Comparison of ENCODE assay signal across 8 cellular contexts in genomic region chr12:106138279-106138645, GRCh38. TPM values are rescaled to one million over a fixed set of nuclear protein-coding genes. Genes with fewer than 3 reads are reported as not detected.
DNase-seq lines count a peak whose midpoint lies in the region; ATAC-seq and TF ChIP-seq lines count a peak whose summit lies in the region.

No MANE protein-coding gene starts in this region.

- peak overlapping the region; percentile 97 for H3K4me3 Mint-ChIP-seq in HFFc6

- intact Hi-C loops in mammary epithelial cell (cut with micrococcal nuclease) (loop anchor here (2.0 to 5.0 kb wide), 4 partner anchors 87 to 361 kb away; no protein-coding TSS in a partner anchor), aorta (cut with DNase I) (loop anchor here (5.0 to 10.0 kb wide), 6 partner anchors 46 to 716 kb away; no protein-coding TSS in a partner anchor)

- no peak for DNase-seq in HFFc6
- peak; percentile 25 for DNase-seq in mammary epithelial cell
- DNase-seq in lung (ENCODE audit: low spot score), result no peak
- peak in 1 of 2 donors; percentile 52 for DNase-seq in aorta
- no peak for DNase-seq in activated effector memory CD4-positive, alpha-beta T cell treated with anti-CD3 and anti-CD28 coated beads, Interleukin-2, amount 50 U/mL, for 16 hours
- no peak for DNase-seq in HT-29 (ENCODE audit: low spot score)
- DNase-seq in NCI-H2107 (lab: John Stamatoyannopoulos, UW), result no peak

- TF ChIP-seq CTCF in HFFc6 (IDR thresholded peaks at IDR 0.05) (no peak), mammary epithelial cell (conservative IDR thresholded peaks at IDR 0.05 in 1 of 2, IDR thresholded peaks at IDR 0.05 in 1 of 2; ENCODE audit: extremely low read depth in 1 of 2, insufficient read depth in 1 of 2, low read depth in 1 of 2, low read length in 2 of 2) (no peak), lung (IDR thresholded peaks at IDR 0.05; ENCODE audit: control extremely low read depth, extremely low read depth) (no peak)

- H3K27me3 ChIP-seq in ACC112 (ENCODE audit: insufficient read depth, low read length), result no peaks in the 10 kb centered on the region
- no peaks in the 10 kb centered on the region for H3K27me3 ChIP-seq in mammary epithelial cell (ENCODE audit: insufficient read depth, low read length)
- no peaks in the 10 kb centered on the region for H3K27me3 ChIP-seq in lung (ENCODE audit: control insufficient read depth, insufficient read depth)
- no peaks in the 10 kb centered on the region for H3K27me3 ChIP-seq in aorta (ENCODE audit: control insufficient read depth in 1 of 2, insufficient read depth in 2 of 2, low read length in 1 of 2)

- H2AFZ ChIP-seq in ACC112 (ENCODE audit: low read length, unreplicated experiment), result no peak overlapping the region
- peak overlapping the region; percentile 80 for H2AFZ ChIP-seq in mammary epithelial cell (ENCODE audit: low read depth, low read length)

- H3K9me3 ChIP-seq in mammary epithelial cell (replicated peaks; ENCODE audit: insufficient read depth, low read length) (no peaks in the 10 kb centered on the region), lung (ENCODE audit: control insufficient read depth in 2 of 2, insufficient read depth in 1 of 2, low read length in 1 of 2) (no peaks in the 10 kb centered on the region), aorta (ENCODE audit: control insufficient read depth, low read length) (no peaks in the 10 kb centered on the region)

- in situ Hi-C loops in mammary epithelial cell (cut with MboI; ENCODE audit: low sequenced_read_pairs in 2 of 2), result loop anchor here in 1 of 2 donors (10.0 kb wide), 1 partner anchor 433 kb away; no protein-coding TSS in a partner anchor

- no peak for ATAC-seq in lung (ENCODE audit: insufficient read depth, low FRiP score)
- peak; percentile 13 for ATAC-seq in aorta (ENCODE audit: low FRiP score)

- no peaks in the 10 kb centered on the region for H3K9me3 Mint-ChIP-seq in HFFc6

- H3K36me3 ChIP-seq in ACC112 (ENCODE audit: insufficient read depth, low read length), result no peaks in the 10 kb centered on the region
- H3K36me3 ChIP-seq in mammary epithelial cell (ENCODE audit: insufficient read depth, low read length), result no peaks in the 10 kb centered on the region
- no peaks in the 10 kb centered on the region for H3K36me3 ChIP-seq in lung (ENCODE audit: control insufficient read depth in 2 of 2, insufficient read depth in 2 of 2, low read length in 2 of 2)
- H3K36me3 ChIP-seq in aorta (ENCODE audit: control insufficient read depth in 1 of 2, insufficient read depth in 2 of 2, low read length in 1 of 2), result no peaks in the 10 kb centered on the region

- H3K79me2 ChIP-seq in ACC112 (ENCODE audit: control insufficient read depth, insufficient read depth, low read length, unreplicated experiment) (peaks cover 35% of the 10 kb centered on the region), mammary epithelial cell (ENCODE audit: insufficient read depth, low read length) (peaks cover 52% of the 10 kb centered on the region)

- 2% methylated on average over 14 of the region's 31 CpGs for WGBS in mammary epithelial cell (ENCODE audit: low coverage, missing lambda C conversion rate)
- WGBS in lung, 2 donors, result 1 to 3% methylated on average over 31 of the region's 31 CpGs
- 0% methylated on average over 21 to 31 of the region's 31 CpGs for WGBS in aorta, 2 donors

- H3K4me3 ChIP-seq in ACC112 (ENCODE audit: low read depth, low read length) (peak overlapping the region; percentile 90), mammary epithelial cell (replicated peaks in 1 of 3; ENCODE audit: insufficient read depth in 1 of 3, low read depth in 2 of 3, low read length in 3 of 3) (peak overlapping the region; percentile 72 to 77 (median 75)), lung (peak overlapping the region; percentile 67), aorta (ENCODE audit: low read length in 2 of 2) (peak overlapping the region; percentile 80 to 83)

- TSS peak; percentile 22 for BruUV-seq in mammary epithelial cell (replicated peaks; lab: Mats Ljungman, UMichigan)

- H3K4me1 ChIP-seq in ACC112 (ENCODE audit: control insufficient read depth, insufficient read depth, low read length, unreplicated experiment) (peaks cover 57% of the 10 kb centered on the region), mammary epithelial cell (ENCODE audit: insufficient read depth, low read length) (peaks cover 50% of the 10 kb centered on the region), lung (ENCODE audit: control insufficient read depth in 2 of 2, insufficient read depth in 2 of 2, low read length in 2 of 2) (peaks cover 10 to 12% of the 10 kb centered on the region in 2 donors), aorta (ENCODE audit: control insufficient read depth in 1 of 2, insufficient read depth in 2 of 2, low read length in 2 of 2) (peaks cover 0 to 2% of the 10 kb centered on the region in 2 donors)

- no peaks in the 10 kb centered on the region; the same call in 1 of the 2 replicates for H3K27me3 Mint-ChIP-seq in HFFc6 (ENCODE audit: insufficient read depth)

- H3K27ac Mint-ChIP-seq in HFFc6, result peak overlapping the region; percentile 83

- no peaks in the 10 kb centered on the region for H4K20me1 ChIP-seq in mammary epithelial cell (ENCODE audit: insufficient read depth, low read length)

- peaks cover 26% of the 10 kb centered on the region for H3K36me3 Mint-ChIP-seq in HFFc6 (ENCODE audit: low read depth)

- H3K27ac ChIP-seq in ACC112 (ENCODE audit: low read depth, low read length), result no peak overlapping the region
- peak overlapping the region; percentile 50 for H3K27ac ChIP-seq in mammary epithelial cell (ENCODE audit: insufficient read depth, low read depth, low read length)
- peak overlapping the region; percentile 82 to 99 for H3K27ac ChIP-seq in lung (ENCODE audit: low read depth in 1 of 2, low read length in 1 of 2)
- H3K27ac ChIP-seq in aorta (ENCODE audit: low read depth in 1 of 2, low read length in 2 of 2), result peak overlapping the region; percentile 86 to 94

- peak overlapping the region; percentile 65 for H3K9ac ChIP-seq in mammary epithelial cell (ENCODE audit: insufficient read depth, low read length)

- CTCF ChIA-PET in mammary epithelial cell (lab: Charles Lee; ENCODE audit: low non-redundant PET), result interaction anchor here (0.6 kb wide), 1 partner anchor 712 kb away, joined by 4 read pairs; no protein-coding TSS in a partner anchor

- dilution Hi-C loops in mammary epithelial cell (cut with HindIII; ENCODE audit: low sequenced_read_pairs), result loop anchor here (10.0 kb wide), 1 partner anchor 183 kb away; no protein-coding TSS in a partner anchor

- peak overlapping the region; percentile 82 for H3K4me2 ChIP-seq in mammary epithelial cell (ENCODE audit: insufficient read depth, low read depth, low read length)

- peaks cover 75% of the 10 kb centered on the region for H3K4me1 Mint-ChIP-seq in HFFc6 (ENCODE audit: low read depth)

RNA-seq across cellular contexts. Expression of gene NUAK1, which starts 0.5 kb away (rescaled TPM):
- 10 to 100 TPM; 11.0 to 37.3 (median 14.1) TPM for total RNA-seq in HFFc6 (2021; fragmentation: NEBNext Ultra II Directional; extraction: Animal tissue kit (Norgen Biotek cat#: 25700))
- 10 to 100 TPM; 12.5 to 39.8 TPM for total RNA-seq in mammary epithelial cell
- 7.4 TPM for polyA plus RNA-seq in mammary epithelial cell
- polyA minus RNA-seq in mammary epithelial cell, result 21.2 TPM
- 10 to 100 TPM; 13.0 to 14.1 TPM for total RNA-seq in lung
- 1 to 10 TPM; 2.9 to 5.5 TPM for polyA plus RNA-seq in lung
- total RNA-seq in aorta, result 10 to 100 TPM; 28.2 to 37.7 TPM
- 1 to 10 TPM; 5.3 to 8.7 TPM for polyA plus RNA-seq in aorta
- total RNA-seq in HT-29 (2014; rRNA removed; shearing (Covaris generic)), result 0.91 and 1.3 TPM in 2 replicates
